In the genomic region with DNA sequence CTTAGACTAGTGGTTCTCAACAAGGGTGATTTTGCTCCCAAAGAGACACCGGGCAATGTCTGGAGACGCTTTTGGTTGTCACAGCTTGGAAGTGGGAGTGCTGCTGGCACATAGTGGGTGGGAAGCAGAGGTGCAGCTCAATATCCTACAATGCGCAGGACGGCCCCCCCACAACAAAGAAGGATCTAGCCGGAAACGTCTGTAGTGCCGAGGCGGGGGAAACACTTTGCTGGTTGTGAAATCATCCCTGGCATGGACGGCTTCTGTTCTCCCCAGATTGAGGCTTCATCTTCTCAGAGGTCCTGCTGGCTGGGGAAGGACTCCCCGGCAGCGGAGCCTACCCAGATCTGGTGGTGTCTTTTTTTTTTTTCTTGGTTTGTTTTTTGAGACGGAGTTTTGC, we compare ENCODE assay signal across 16 cellular contexts.
"Had no signal": no experiment of that assay in that cellular context is flagged by ENCODE, and none has a peak within 500 bp of the region (broad histone marks: within the 10 kb centered on the region; RNA-seq: fewer than 3 reads in every experiment).

No MANE protein-coding gene starts in this region.

- ATAC-seq: activated CD8-positive, alpha-beta memory T cell treated with anti-CD3 and anti-CD28 coated beads, Interleukin-2, amount 10 ng/mL, durations not matched to agents 7 days and 5 days; activated CD8-positive, alpha-beta T cell treated with anti-CD3 and anti-CD28 coated beads, Interleukin-2, amount 10 ng/mL, durations not matched to agents 7 days and 5 days; activated naive CD8-positive, alpha-beta T cell treated with anti-CD3 and anti-CD28 coated beads, Interleukin-2, amount 50 U/mL, for 24 hours; effector memory CD8-positive, alpha-beta T cell; gastrocnemius medialis; left cardiac atrium; left ventricle myocardium superior; right lobe of liver; T-helper 17 cell; WTC11 had no signal

- DNase-seq: activated CD4-positive, alpha-beta T cell treated with anti-CD3 and anti-CD28 coated beads for 1 hour; activated CD4-positive, alpha-beta T cell treated with anti-CD3 and anti-CD28 coated beads, Interleukin-2, amount 50 U/mL, for 1 hour; activated CD8-positive, alpha-beta memory T cell treated with anti-CD3 and anti-CD28 coated beads, Interleukin-2, amount 10 ng/mL, durations not matched to agents 7 days and 5 days; activated CD8-positive, alpha-beta T cell treated with anti-CD3 and anti-CD28 coated beads, Interleukin-2, amount 10 ng/mL, durations not matched to agents 7 days and 5 days; activated naive CD8-positive, alpha-beta T cell treated with anti-CD3 and anti-CD28 coated beads, Interleukin-2, amount 50 U/mL, for 24 hours; activated T-cell treated with anti-CD3 and anti-CD28 coated beads, Interleukin-2, amount 50 U/mL, for 48 hours; effector memory CD8-positive, alpha-beta T cell; erythroblast; gastrocnemius medialis; left cardiac atrium; left ventricle myocardium superior; right lobe of liver; stimulated activated CD4-positive, alpha-beta T cell treated with anti-CD3 and anti-CD28 coated beads, Interleukin-2, amount 100 ng/mL, for 48 hours; T-helper 17 cell; upper lobe of left lung had no signal
